In genomic region chr14:93870377-93870776, GRCh38 we compare ENCODE assay signal across 33 cellular contexts. TPM values are rescaled to one million over a fixed set of nuclear protein-coding genes. Genes with fewer than 3 reads are reported as not detected.
"Had no signal": no experiment of that assay in that cellular context is flagged by ENCODE, and none has a peak within 500 bp of the region (broad histone marks: within the 10 kb centered on the region; RNA-seq: fewer than 3 reads in every experiment).

No MANE protein-coding gene starts in this region.

- DNase-seq: colonic mucosa; effector CD8-positive, alpha-beta T cell; endodermal cell; foreskin fibroblast; heart left ventricle; kidney; left cardiac atrium; left lung; mesenchymal stem cell; mucosa of descending colon; naive thymus-derived CD4-positive, alpha-beta T cell; stimulated activated CD4-positive, alpha-beta T cell treated with anti-CD3 and anti-CD28 coated beads, Interleukin-2, amount 100 ng/mL, for 24 hours; stimulated activated CD4-positive, alpha-beta T cell treated with anti-CD3 and anti-CD28 coated beads, Interleukin-4, amount 100 ng/mL, for 24 hours; stimulated activated naive CD4-positive, alpha-beta T cell treated with Interleukin-2 at 50 U/mL for 16 hours; stomach; tibial artery had no signal

- H3K27me3 ChIP-seq: colonic mucosa, hepatocyte, right atrium auricular region had no signal

- H3K27ac ChIP-seq: colonic mucosa, epithelial cell of prostate, gastroesophageal sphincter, heart left ventricle, hepatocyte, left lung, parathyroid adenoma, right atrium auricular region, stomach, tibial artery had no signal

- H3K9ac ChIP-seq: parathyroid adenoma had no signal

- H3K4me2 ChIP-seq: hepatocyte had no signal

- H3K4me1 ChIP-seq: colonic mucosa, gastroesophageal sphincter, heart left ventricle, left lung, parathyroid adenoma, right atrium auricular region, stomach, tibial artery had no signal

- H3K36me3 ChIP-seq: colonic mucosa, gastroesophageal sphincter, heart left ventricle, left lung, right atrium auricular region, stomach, tibial artery had no signal

- ATAC-seq: esophagus mucosa; gastroesophageal sphincter; heart left ventricle; left cardiac atrium; left lung; mucosa of descending colon; naive thymus-derived CD4-positive, alpha-beta T cell; sciatic nerve; stimulated activated effector memory CD8-positive, alpha-beta T cell treated with anti-CD3 and anti-CD28 coated beads, Interleukin-12 subunit alpha, Interleukin-12 subunit beta, amount 100 ng/mL, for 72 hours had no signal

- H3K9me3 ChIP-seq: colonic mucosa, gastroesophageal sphincter, heart left ventricle, left lung, mucosa of descending colon, right atrium auricular region, tibial artery had no signal

- H3K4me3 ChIP-seq: colonic mucosa, gastroesophageal sphincter, heart left ventricle, hepatocyte, left lung, mucosa of descending colon, right atrium auricular region, stomach, tibial artery had no signal

RNA-seq across cellular contexts. Expression of gene FAM181A, which starts 56.8 kb away (rescaled TPM):
- total RNA-seq: chondrocyte; colonic mucosa; endodermal cell; esophagus mucosa; gastroesophageal sphincter; heart left ventricle; hepatocyte; kidney; left cardiac atrium; lower leg skin; lung microvascular endothelial cell; mesothelial cell of epicardium; mucosa of descending colon; naive thymus-derived CD4-positive, alpha-beta T cell; osteoblast; progenitor cell of endocrine pancreas; right atrium auricular region; sciatic nerve; skeletal muscle tissue; stomach; subcutaneous adipose tissue; urinary bladder had no signal
- polyA plus RNA-seq: heart left ventricle; hepatocyte; naive thymus-derived CD4-positive, alpha-beta T cell; stomach; urinary bladder had no signal
